In genomic region chr9:33778700-33779351, GRCh38 we compare ENCODE assay signal across 7 cellular contexts. TPM values are rescaled to one million over a fixed set of nuclear protein-coding genes. Genes with fewer than 3 reads are reported as not detected.
A peak's percentile ranks its signal among the peaks of the same experiment; 100 is the strongest.
DNase-seq lines count a peak whose midpoint lies in the region; FAIRE-seq and TF ChIP-seq lines count a peak whose summit lies in the region.

No MANE protein-coding gene starts in this region.

- no peaks in the 10 kb centered on the region for H3K9me3 ChIP-seq in HEK293 (ENCODE audit: control insufficient read depth, insufficient read depth, low read depth, low read length)
- H3K9me3 ChIP-seq in mammary epithelial cell (replicated peaks; ENCODE audit: insufficient read depth, low read length): no peaks in the 10 kb centered on the region
- no peaks in the 10 kb centered on the region for H3K9me3 ChIP-seq in kidney (ENCODE audit: control insufficient read depth in 1 of 2, low read length in 2 of 2)

- 12% methylated on average over 6 of the region's 6 CpGs for WGBS in mammary epithelial cell (ENCODE audit: low coverage, missing lambda C conversion rate)

- dilution Hi-C loops in mammary epithelial cell (cut with HindIII; ENCODE audit: low sequenced_read_pairs): no loop called here

- H3K4me3 ChIP-seq in GM06990 (replicated peaks; ENCODE audit: low read depth, low read length) (no peak overlapping the region), HEK293 (ENCODE audit: low read depth, low read length) (no peak overlapping the region), mammary epithelial cell (replicated peaks in 1 of 3; ENCODE audit: insufficient read depth in 1 of 3, low read depth in 2 of 3, low read length in 3 of 3) (no peak overlapping the region), kidney (ENCODE audit: low read length in 2 of 2) (no peak overlapping the region)

- H4K20me1 ChIP-seq in mammary epithelial cell (ENCODE audit: insufficient read depth, low read length): no peaks in the 10 kb centered on the region

- TF ChIP-seq CTCF in GM06990 (IDR thresholded peaks at IDR 0.05; ENCODE audit: insufficient read depth, low read length, poor library complexity, severe bottlenecking): peak; percentile 88
- TF ChIP-seq CTCF in HEK293 (tag by site-specific recombination; IDR thresholded peaks at IDR 0.05): no peak
- peak; percentile 67 to 85 for TF ChIP-seq CTCF in mammary epithelial cell (conservative IDR thresholded peaks at IDR 0.05 in 1 of 2, IDR thresholded peaks at IDR 0.05 in 1 of 2; ENCODE audit: extremely low read depth in 1 of 2, insufficient read depth in 1 of 2, low read depth in 1 of 2, low read length in 2 of 2)
- TF ChIP-seq CTCF in kidney (IDR thresholded peaks at IDR 0.05; ENCODE audit: borderline replicate concordance, extremely low read depth, insufficient read depth): peak; percentile 73

- no peaks in the 10 kb centered on the region for H3K36me3 ChIP-seq in GM06990 (ENCODE audit: control insufficient read depth, insufficient read depth, low read length)
- no peaks in the 10 kb centered on the region for H3K36me3 ChIP-seq in HEK293 (ENCODE audit: control insufficient read depth in 2 of 2, insufficient read depth in 1 of 2, low read length in 2 of 2)
- H3K36me3 ChIP-seq in mammary epithelial cell (ENCODE audit: insufficient read depth, low read length): no peaks in the 10 kb centered on the region
- no peaks in the 10 kb centered on the region for H3K36me3 ChIP-seq in kidney (ENCODE audit: control insufficient read depth in 1 of 2, insufficient read depth in 2 of 2, low read length in 2 of 2)

- H3K4me1 ChIP-seq in HEK293 (ENCODE audit: control insufficient read depth, insufficient read depth, low read length) (no peaks in the 10 kb centered on the region), mammary epithelial cell (ENCODE audit: insufficient read depth, low read length) (peaks cover 30% of the 10 kb centered on the region), kidney (ENCODE audit: control insufficient read depth in 1 of 2, insufficient read depth in 1 of 2, low read depth in 1 of 2, low read length in 2 of 2) (no peaks in the 10 kb centered on the region)

- in situ Hi-C loops in mammary epithelial cell (cut with MboI; ENCODE audit: low sequenced_read_pairs in 2 of 2): loop anchor here in 1 of 2 donors (5.0 kb wide), 1 partner anchor 37 kb away; no protein-coding TSS in a partner anchor

- no peak overlapping the region for H3K27ac ChIP-seq in HEK293 (ENCODE audit: extremely low read depth, low read depth, low read length)
- no peak overlapping the region for H3K27ac ChIP-seq in mammary epithelial cell (ENCODE audit: insufficient read depth, low read depth, low read length)
- no peak overlapping the region for H3K27ac ChIP-seq in kidney (ENCODE audit: low read depth in 2 of 2, low read length in 2 of 2)

- intact Hi-C loops in mammary epithelial cell (cut with micrococcal nuclease): loop anchor here (1.0 kb wide), 1 partner anchor 41 kb away; no protein-coding TSS in a partner anchor
- intact Hi-C loops in kidney (cut with DNase I): no loop called here

- H3K9ac ChIP-seq in mammary epithelial cell (ENCODE audit: insufficient read depth, low read length): no peak overlapping the region
- H3K9ac ChIP-seq in kidney (ENCODE audit: low read length in 2 of 2): no peak overlapping the region

- peak overlapping the region; percentile 35 for H3K4me2 ChIP-seq in mammary epithelial cell (ENCODE audit: insufficient read depth, low read depth, low read length)

- DNase-seq in GM06990 (ENCODE audit: extremely low read depth, insufficient read length): peak; percentile 8
- DNase-seq in NCI-H1436 (lab: John Stamatoyannopoulos, UW): peak; percentile 66
- DNase-seq in T1000 (lab: John Stamatoyannopoulos, UW): peak; percentile 8
- peak; percentile 55 for DNase-seq in mammary epithelial cell
- DNase-seq in kidney: no peak
- peak; percentile 54 for DNase-seq in stimulated activated CD4-positive, alpha-beta T cell treated with anti-CD3 and anti-CD28 coated beads, Interleukin-4, amount 100 ng/mL, for 24 hours

- H3K79me2 ChIP-seq in mammary epithelial cell (ENCODE audit: insufficient read depth, low read length): no peaks in the 10 kb centered on the region

- H3K27me3 ChIP-seq in GM06990 (replicated peaks; ENCODE audit: control insufficient read depth, insufficient read depth, low read length): no peaks in the 10 kb centered on the region
- no peaks in the 10 kb centered on the region for H3K27me3 ChIP-seq in mammary epithelial cell (ENCODE audit: insufficient read depth, low read length)

- no peak for FAIRE-seq in kidney (lab: Jason Lieb, UNC)

- BruUV-seq in mammary epithelial cell (replicated peaks; lab: Mats Ljungman, UMichigan): no TSS peak

- CTCF ChIA-PET in HEK293 (lab: Yijun Ruan, JAX): interaction anchor here (0.6 to 2.9 kb wide), 40 partner anchors 8 to 905 kb away, joined by 3 to 52 read pairs (median 4); no protein-coding TSS in a partner anchor
- CTCF ChIA-PET in mammary epithelial cell (lab: Charles Lee; ENCODE audit: low non-redundant PET): interaction anchor here (0.7 to 1.0 kb wide), 3 partner anchors 28 to 40 kb away, joined by 4 to 22 read pairs (median 8); no protein-coding TSS in a partner anchor

- POLR2A ChIA-PET in HEK293 (lab: Yijun Ruan, JAX): interaction anchor here (0.5 kb wide), 1 partner anchor 494 kb away, joined by 4 read pairs; no protein-coding TSS in a partner anchor

- peak overlapping the region; percentile 35 for H2AFZ ChIP-seq in mammary epithelial cell (ENCODE audit: low read depth, low read length)

TF ChIP-seq in HEK293, 187 proteins besides CTCF, POLR2A, EP300 and RAD21:
- no peak for TF ChIP-seq ZNF169 (tag by site-specific recombination; IDR thresholded peaks at IDR 0.05)
- TF ChIP-seq HOXA7 (CRISPR knock-in tag; IDR thresholded peaks at IDR 0.05; ENCODE audit: borderline replicate concordance): no peak
- no peak for TF ChIP-seq ZNF350 (tag by site-specific recombination; IDR thresholded peaks at IDR 0.05)
- TF ChIP-seq ZNF664 (tag by site-specific recombination; IDR thresholded peaks at IDR 0.05): no peak
- no peak for TF ChIP-seq GLIS1 (tag by site-specific recombination; IDR thresholded peaks at IDR 0.05)
- TF ChIP-seq ZIC2 (tag by site-specific recombination; IDR thresholded peaks at IDR 0.05): no peak
- 0 out of 2 replicates have a peak, but pooled peaks have one; percentile 53 for TF ChIP-seq YY1 (tag by site-specific recombination; IDR thresholded peaks at IDR 0.05)
- no peak for TF ChIP-seq ZNF747 (tag by site-specific recombination; IDR thresholded peaks at IDR 0.05)
- TF ChIP-seq SP3 (tag by site-specific recombination; IDR thresholded peaks at IDR 0.05): no peak
- no peak for TF ChIP-seq ZSCAN5A (tag by site-specific recombination; IDR thresholded peaks at IDR 0.05)
- peak; percentile 65 for TF ChIP-seq ZNF654 (tag by site-specific recombination; IDR thresholded peaks at IDR 0.05; ENCODE audit: low read depth)
- no peak for TF ChIP-seq ZBTB48 (tag by site-specific recombination; IDR thresholded peaks at IDR 0.05)
- no peak for TF ChIP-seq ZNF629 (tag by site-specific recombination; IDR thresholded peaks at IDR 0.05)
- TF ChIP-seq ZNF701 (tag by site-specific recombination; IDR thresholded peaks at IDR 0.05): no peak

RNA-seq across cellular contexts. Expression of gene PRSS3, which starts 16.5 kb away (rescaled TPM):
- total RNA-seq in mammary epithelial cell: 10 to 100 TPM in 1 of 2 donors, 1 to 10 TPM in 1; 1.0 to 27.6 TPM
- polyA plus RNA-seq in mammary epithelial cell: 50.8 TPM
- polyA minus RNA-seq in mammary epithelial cell: 81.6 TPM
- 0.79 TPM for total RNA-seq in kidney
- polyA plus RNA-seq in kidney (ENCODE audit: insufficient read depth, low read depth, low replicate concordance): 2.8 TPM

RNA-seq across cellular contexts. Expression of gene UBE2R2, which starts 38.1 kb away (rescaled TPM):
- total RNA-seq in mammary epithelial cell (10 to 100 TPM; 14.8 to 38.0 TPM), kidney (32.2 TPM)
- polyA plus RNA-seq in mammary epithelial cell (20.3 TPM), kidney (ENCODE audit: insufficient read depth, low read depth, low replicate concordance) (26.1 TPM)
- polyA minus RNA-seq in mammary epithelial cell: 30.8 TPM
